Comparison of ENCODE assay signal across 9 cellular contexts in genomic region chr11:45771942-45772522, GRCh38. TPM values are rescaled to one million over a fixed set of nuclear protein-coding genes. Genes with fewer than 3 reads are reported as not detected.
DNase-seq lines count a peak whose midpoint lies in the region; ATAC-seq, FAIRE-seq and TF ChIP-seq lines count a peak whose summit lies in the region.
"Had no signal": no experiment of that assay in that cellular context is flagged by ENCODE, and none has a peak within 500 bp of the region (broad histone marks: within the 10 kb centered on the region; RNA-seq: fewer than 3 reads in every experiment).

No MANE protein-coding gene starts in this region.

- peak overlapping the region; percentile 88 for H3K4me2 ChIP-seq in endothelial cell of umbilical vein (ENCODE audit: insufficient read depth, low read length)

- H3K9me1 ChIP-seq in endothelial cell of umbilical vein (replicated peaks; ENCODE audit: control insufficient read depth, extremely low read depth, insufficient read depth, low read length): no peaks in the 10 kb centered on the region

- peak; percentile 55 to 80 (median 70) for DNase-seq in CD4-positive, alpha-beta T cell
- peak; percentile 97 for DNase-seq in HPDE6-E6E7 (ENCODE audit: extremely low spot score)
- DNase-seq in NOMO-1 (lab: John Stamatoyannopoulos, UW; ENCODE audit: unreplicated experiment in 2 of 2): peak; percentile 74 to 77
- DNase-seq in activated CD8-positive, alpha-beta memory T cell treated with anti-CD3 and anti-CD28 coated beads, Interleukin-2, amount 50 U/mL, for 1 hour (ENCODE audit: extremely low read depth): peak; percentile 31
- peak; percentile 78 for DNase-seq in endothelial cell of umbilical vein (ENCODE audit: low read depth, low spot score)
- peak; percentile 49 to 60 for DNase-seq in stimulated activated CD8-positive, alpha-beta memory T cell treated with anti-CD3 and anti-CD28 coated beads, Interleukin-2, amount 100 ng/mL, for 1 hour (ENCODE audit: low read depth in 2 of 2)

- peak; percentile 75 for FAIRE-seq in endothelial cell of umbilical vein (lab: Jason Lieb, UNC)
- FAIRE-seq: endometrium had no signal

- H3K4me1 ChIP-seq in endothelial cell of umbilical vein (ENCODE audit: control insufficient read depth, extremely low read depth, insufficient read depth, low read length): peaks cover 5% of the 10 kb centered on the region
- peaks cover 10% of the 10 kb centered on the region for H3K4me1 ChIP-seq in mononuclear cell (ENCODE audit: insufficient read depth, low read length)

- BruUV-seq in endothelial cell of umbilical vein (replicated peaks; lab: Mats Ljungman, UMichigan): no TSS peak

- intact Hi-C loops in CD4-positive, alpha-beta T cell (cut with DNase I, micrococcal nuclease): loop anchor here (1.0 to 5.0 kb wide), 5 partner anchors 30 to 432 kb away; partner anchors contain the start of gene SLC35C1 (in 1 of the 2)
- intact Hi-C loops in endothelial cell of umbilical vein (cut with micrococcal nuclease): loop anchor here (1.0 to 10.0 kb wide), 8 partner anchors 33 to 660 kb away; partner anchors contain the start of gene SLC35C1

- peak overlapping the region; percentile 90 for H3K4me3 Mint-ChIP-seq in CD4-positive, alpha-beta T cell

- no peaks in the 10 kb centered on the region for H3K36me3 ChIP-seq in endothelial cell of umbilical vein (ENCODE audit: control insufficient read depth in 2 of 2, extremely low read depth in 1 of 2, insufficient read depth in 2 of 2, low read length in 2 of 2)

- peak overlapping the region; percentile 74 for H2AFZ ChIP-seq in endothelial cell of umbilical vein (ENCODE audit: low read depth, low read length)

- no peaks in the 10 kb centered on the region for H3K27me3 Mint-ChIP-seq in CD4-positive, alpha-beta T cell

- ATAC-seq in CD4-positive, alpha-beta T cell (ENCODE audit: poor library complexity): peak; percentile 83
- peak; percentile 90 for ATAC-seq in GM19452 (IDR thresholded peaks at IDR 0.05; ENCODE audit: unreplicated experiment)

- TF ChIP-seq CTCF in CD4-positive, alpha-beta T cell (IDR thresholded peaks at IDR 0.05): peak; percentile 84
- peak; percentile 95 to 98 for TF ChIP-seq CTCF in endothelial cell of umbilical vein (IDR thresholded peaks at IDR 0.05; ENCODE audit: extremely low read depth in 1 of 2, insufficient read depth in 1 of 2, low read depth in 1 of 2, low read length in 2 of 2)

- no peaks in the 10 kb centered on the region for H3K27me3 ChIP-seq in CD4-positive, alpha-beta T cell (ENCODE audit: control insufficient read depth, insufficient read depth, low read length)
- H3K27me3 ChIP-seq in endothelial cell of umbilical vein (ENCODE audit: control insufficient read depth in 2 of 2, insufficient read depth in 2 of 2, low read length in 2 of 2) (peaks cover 0 to 1% of the 10 kb centered on the region in 2 experiments), mononuclear cell (ENCODE audit: insufficient read depth, low read length) (no peaks in the 10 kb centered on the region)

- peaks cover 26% of the 10 kb centered on the region for H3K4me1 Mint-ChIP-seq in CD4-positive, alpha-beta T cell (ENCODE audit: low read depth)

- H3K27ac Mint-ChIP-seq in CD4-positive, alpha-beta T cell: peak overlapping the region; percentile 61

- no peaks in the 10 kb centered on the region for H3K79me2 ChIP-seq in endothelial cell of umbilical vein (ENCODE audit: control insufficient read depth, insufficient read depth, low read length)

- no peaks in the 10 kb centered on the region for H3K9me3 ChIP-seq in CD4-positive, alpha-beta T cell (ENCODE audit: control insufficient read depth, low read length)
- H3K9me3 ChIP-seq in endothelial cell of umbilical vein (replicated peaks; ENCODE audit: control insufficient read depth, insufficient read depth, low read length) (no peaks in the 10 kb centered on the region), mononuclear cell (ENCODE audit: low read depth, low read length) (no peaks in the 10 kb centered on the region)

- H4K20me1 ChIP-seq in endothelial cell of umbilical vein (replicated peaks; ENCODE audit: control insufficient read depth, extremely low read depth, insufficient read depth, low read length): no peaks in the 10 kb centered on the region

- dilution Hi-C loops in endothelial cell of umbilical vein (cut with MboI; ENCODE audit: extremely low pct_ligation_motif_present, low sequenced_read_pairs): no loop called here

- peak overlapping the region; percentile 39 to 54 (median 50) for H3K4me3 ChIP-seq in endothelial cell of umbilical vein (replicated peaks in 1 of 3; ENCODE audit: insufficient read depth in 1 of 3, low read depth in 1 of 3, low read length in 3 of 3)
- H3K4me3 ChIP-seq in mononuclear cell (ENCODE audit: low read length): peak overlapping the region; percentile 42

- no peaks in the 10 kb centered on the region for H3K9me3 Mint-ChIP-seq in CD4-positive, alpha-beta T cell

- POLR2A ChIA-PET in CD4-positive, alpha-beta T cell (lab: Charles Lee): interaction anchor here (0.8 to 1.9 kb wide), 5 partner anchors 32 to 234 kb away, joined by 3 to 23 read pairs (median 3); partner anchors contain the start of genes CRY2, PEX16 and SLC35C1
- POLR2A ChIA-PET in endothelial cell of umbilical vein (lab: Charles Lee): no interaction called here

- no peak overlapping the region for H3K9ac ChIP-seq in endothelial cell of umbilical vein (replicated peaks; ENCODE audit: extremely low read depth, insufficient read depth, low read length)

- CTCF ChIA-PET in CD4-positive, alpha-beta T cell (lab: Charles Lee): interaction anchor here (0.7 to 1.7 kb wide), 25 partner anchors 10 to 662 kb away, joined by 3 to 14 read pairs (median 4); partner anchors contain the start of genes CRY2 and SLC35C1
- CTCF ChIA-PET in endothelial cell of umbilical vein (lab: Charles Lee): interaction anchor here (0.5 to 2.7 kb wide), 125 partner anchors 8 to 997 kb away, joined by 3 to 349 read pairs (median 5); partner anchors contain the start of genes CHST1, PEX16 and SLC35C1

- no peak for TF ChIP-seq POLR2A in endothelial cell of umbilical vein (IDR thresholded peaks at IDR 0.05; ENCODE audit: low read depth, low read length)

- no peaks in the 10 kb centered on the region for H3K36me3 Mint-ChIP-seq in CD4-positive, alpha-beta T cell (ENCODE audit: low read depth)

- no peak overlapping the region for H3K27ac ChIP-seq in CD4-positive, alpha-beta T cell (ENCODE audit: low read depth, low read length)
- no peak overlapping the region for H3K27ac ChIP-seq in endothelial cell of umbilical vein (ENCODE audit: insufficient read depth, low read depth, low read length)

TF ChIP-seq in endothelial cell of umbilical vein, 7 proteins besides CTCF, POLR2A, EP300 and RAD21:
- TF ChIP-seq GATA2 (IDR thresholded peaks at IDR 0.05; ENCODE audit: insufficient read depth, insufficient read length, low read depth, low read length): no peak
- TF ChIP-seq FOS (IDR thresholded peaks at IDR 0.05; ENCODE audit: borderline replicate concordance, insufficient read depth, low read length): no peak
- no peak for TF ChIP-seq EZH2 (IDR thresholded peaks at IDR 0.05; ENCODE audit: borderline replicate concordance, low read depth, low read length, severe bottlenecking)
- TF ChIP-seq JUN (IDR thresholded peaks at IDR 0.05; ENCODE audit: borderline replicate concordance, insufficient read depth, insufficient read length, low read depth): no peak
- TF ChIP-seq POLR2AphosphoS5 (IDR thresholded peaks at IDR 0.05; ENCODE audit: insufficient read depth, low read depth, low read length): peak; percentile 25
- no peak for TF ChIP-seq MAX (IDR thresholded peaks at IDR 0.05; ENCODE audit: insufficient read depth, insufficient read length)
- no peak for TF ChIP-seq MYC (IDR thresholded peaks at IDR 0.05; ENCODE audit: low read depth, low read length)
TF ChIP-seq in endothelial cell of umbilical vein: peak in this region for 1.

RNA-seq across cellular contexts. Expression of gene SLC35C1, which starts 32.9 kb away (rescaled TPM):
- 1 to 10 TPM; 4.4 to 4.9 TPM for total RNA-seq in CD4-positive, alpha-beta T cell
- total RNA-seq in endothelial cell of umbilical vein: 17.1 and 19.8 TPM in 2 replicates
- polyA plus RNA-seq in endothelial cell of umbilical vein: 8.5 and 10.5 TPM in 2 replicates
- 7.7 and 9.1 TPM in 2 replicates for polyA plus RNA-seq in endothelial cell of umbilical vein (2011; cell fraction: cytosol; rRNA removed)
- polyA plus RNA-seq in endothelial cell of umbilical vein (2011; cell fraction: nucleus; rRNA removed): 3.2 and 5.4 TPM in 2 replicates
- polyA plus RNA-seq in endothelial cell of umbilical vein (2012): 17.4 and 21.6 TPM in 2 replicates
- polyA minus RNA-seq in endothelial cell of umbilical vein: 9.3 and 13.4 TPM in 2 replicates
- polyA minus RNA-seq in endothelial cell of umbilical vein (2011; cell fraction: cytosol; rRNA and poly(A)+ RNA removed): 10.5 TPM
- polyA minus RNA-seq in endothelial cell of umbilical vein (2011; cell fraction: nucleus; rRNA and poly(A)+ RNA removed): 5.6 and 6.1 TPM in 2 replicates
- 1.5 TPM for total RNA-seq in mononuclear cell

Comparison
In these comparisons a context has a peak if more than half of its experiments do, and no peak if none do; other contexts are left out.
1. DNase-seq: peak in every context shown above with its lines; median percentile 97 in HPDE6-E6E7; 78 in endothelial cell of umbilical vein; 76 in NOMO-1; 70 in CD4-positive, alpha-beta T cell; 54 in stimulated activated CD8-positive, alpha-beta memory T cell treated with anti-CD3 and anti-CD28 coated beads, Interleukin-2, amount 100 ng/mL, for 1 hour; 31 in activated CD8-positive, alpha-beta memory T cell treated with anti-CD3 and anti-CD28 coated beads, Interleukin-2, amount 50 U/mL, for 1 hour.